8 cellular contexts compared by ENCODE assay signal in the genomic region with DNA sequence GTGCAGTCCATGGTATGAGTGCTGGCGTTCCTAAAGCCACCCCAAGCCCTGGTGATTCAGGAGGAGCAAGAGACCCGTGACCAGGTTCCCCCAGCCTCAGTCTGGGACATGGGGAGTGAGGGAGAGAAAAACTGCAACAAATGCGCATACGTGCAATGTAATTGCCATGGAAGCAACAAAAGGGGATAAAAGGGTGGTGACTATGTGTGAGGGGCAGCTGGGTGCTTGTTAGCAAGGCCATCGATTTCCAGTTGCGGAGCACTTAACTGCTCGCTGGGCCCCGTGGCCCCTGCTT. TPM values are rescaled to one million over a fixed set of nuclear protein-coding genes. Genes with fewer than 3 reads are reported as not detected.
DNase-seq lines count a peak whose midpoint lies in the region; ATAC-seq and TF ChIP-seq lines count a peak whose summit lies in the region.

No MANE protein-coding gene starts in this region.

- 78 to 81% (median 80%) methylated on average over 8 of the region's 8 CpGs for WGBS in heart left ventricle, 4 donors

- H3K27me3 ChIP-seq in heart left ventricle (no peaks in the 10 kb centered on the region), mucosa of rectum (ENCODE audit: control insufficient read depth in 2 of 2, insufficient read depth in 2 of 2, low read length in 2 of 2) (peaks cover 0 to 3% of the 10 kb centered on the region in 2 donors), uterus (no peaks in the 10 kb centered on the region)

- intact Hi-C loops in heart left ventricle (cut with DNase I): loop anchor here in 2 of 10 donors (10.0 kb wide), 2 partner anchors 170 to 340 kb away; a partner anchor contains a TSS
- intact Hi-C loops in Right ventricle myocardium superior (cut with DNase I): no loop called here
- intact Hi-C loops in uterus (cut with DNase I; ENCODE audit: low total_unique reads): no loop called here
- intact Hi-C loops in left colon (cut with DNase I, micrococcal nuclease): no loop called here

- no peaks in the 10 kb centered on the region for H3K9me3 Mint-ChIP-seq in central memory CD8-positive, alpha-beta T cell

- H3K27ac ChIP-seq in heart left ventricle (peak overlapping the region in 4 of 12 donors; percentile 57 to 74 (median 64)), mucosa of rectum (ENCODE audit: low read depth in 2 of 2, low read length in 2 of 2) (no peak overlapping the region), uterus (peak overlapping the region; percentile 87 to 95)

- peak overlapping the region in 1 of 2 donors; percentile 61 for H3K9ac ChIP-seq in mucosa of rectum (ENCODE audit: low read depth in 1 of 2, low read length in 2 of 2)

- H3K36me3 Mint-ChIP-seq in central memory CD8-positive, alpha-beta T cell (ENCODE audit: insufficient read depth): peaks cover 2% of the 10 kb centered on the region

- H3K4me1 ChIP-seq in heart left ventricle (peaks cover 0 to 63% (median 34%) of the 10 kb centered on the region in 12 donors), mucosa of rectum (ENCODE audit: control insufficient read depth in 2 of 2, insufficient read depth in 2 of 2, low read length in 2 of 2) (peaks cover 12 to 13% of the 10 kb centered on the region in 2 donors), uterus (peaks cover 4 to 19% of the 10 kb centered on the region in 2 donors)

- H3K9me3 ChIP-seq in heart left ventricle: no peaks in the 10 kb centered on the region
- no peaks in the 10 kb centered on the region for H3K9me3 ChIP-seq in mucosa of rectum (ENCODE audit: control insufficient read depth in 2 of 2, low read length in 2 of 2)
- H3K9me3 ChIP-seq in uterus: no peaks in the 10 kb centered on the region

- no peak overlapping the region for H3K27ac Mint-ChIP-seq in central memory CD8-positive, alpha-beta T cell (ENCODE audit: low read depth)

- peaks cover 7% of the 10 kb centered on the region for H3K4me1 Mint-ChIP-seq in central memory CD8-positive, alpha-beta T cell

- H3K27me3 Mint-ChIP-seq in central memory CD8-positive, alpha-beta T cell: peaks cover 83% of the 10 kb centered on the region

- TF ChIP-seq CTCF in heart left ventricle (IDR thresholded peaks at IDR 0.05) (no peak), uterus (IDR thresholded peaks at IDR 0.05) (peak in 1 of 4 experiments; percentile 2)

- peak in 1 of 4 donors; percentile 1 for ATAC-seq in heart left ventricle
- no peak for ATAC-seq in Right ventricle myocardium superior (ENCODE audit: poor library complexity)
- ATAC-seq in central memory CD8-positive, alpha-beta T cell (replicated peaks; ENCODE audit: extremely low read depth, poor library complexity, severe bottlenecking): no peak
- no peak for ATAC-seq in left colon

- H3K4me3 ChIP-seq in heart left ventricle (peak overlapping the region in 10 of 12 donors; percentile 44 to 98 (median 84)), mucosa of rectum (ENCODE audit: low read length in 2 of 2) (peak overlapping the region; percentile 50 to 71), uterus (peak overlapping the region; percentile 40 to 96)

- TF ChIP-seq POLR2A in heart left ventricle (IDR thresholded peaks at IDR 0.05): no peak
- TF ChIP-seq POLR2A in uterus (IDR thresholded peaks at IDR 0.05): no peak

- H3K4me3 Mint-ChIP-seq in central memory CD8-positive, alpha-beta T cell: peak overlapping the region; percentile 88

- no peaks in the 10 kb centered on the region for H3K36me3 ChIP-seq in heart left ventricle
- H3K36me3 ChIP-seq in mucosa of rectum (ENCODE audit: control insufficient read depth in 2 of 2, insufficient read depth in 2 of 2, low read length in 2 of 2): no peaks in the 10 kb centered on the region
- no peaks in the 10 kb centered on the region for H3K36me3 ChIP-seq in uterus

- DNase-seq in heart left ventricle (no peak), Right ventricle myocardium superior (no peak), uterus (no peak), H4 (ENCODE audit: low spot score) (no peak), NCI-H1930 (lab: John Stamatoyannopoulos, UW) (no peak), left colon (no peak)
- no peak for DNase-seq in central memory CD8-positive, alpha-beta T cell (ENCODE audit: low spot score in 2 of 2)

RNA-seq across cellular contexts. Expression of a gene that starts 0.7 kb away (rescaled TPM):
- total RNA-seq in heart left ventricle (10 to 100 TPM in 2 of 9 donors, 1 to 10 TPM in 7; 3.3 to 22.7 (median 8.4) TPM), Right ventricle myocardium superior (5.3 TPM), uterus (10 to 100 TPM; 26.1 to 82.6 (median 31.0) TPM), left colon (10 to 100 TPM; 11.1 to 12.6 TPM)
- 1 to 10 TPM; 1.1 to 6.9 TPM for polyA plus RNA-seq in heart left ventricle
- 7.7 and 9.4 TPM in 2 replicates for total RNA-seq in H4 (2014; rRNA removed; shearing (Covaris generic))

Comparison
In these comparisons a context has a peak if more than half of its experiments do, and no peak if none do; other contexts are left out.
1. H3K27ac ChIP-seq: peak in uterus (2 of 2); none in mucosa of rectum (0 of 2).
2. Peak in every context shown above with its lines, with median percentiles within 50 percentile points of each other: H3K4me3 ChIP-seq.